Comparison of ENCODE assay signal across 19 cellular contexts in the genomic region with DNA sequence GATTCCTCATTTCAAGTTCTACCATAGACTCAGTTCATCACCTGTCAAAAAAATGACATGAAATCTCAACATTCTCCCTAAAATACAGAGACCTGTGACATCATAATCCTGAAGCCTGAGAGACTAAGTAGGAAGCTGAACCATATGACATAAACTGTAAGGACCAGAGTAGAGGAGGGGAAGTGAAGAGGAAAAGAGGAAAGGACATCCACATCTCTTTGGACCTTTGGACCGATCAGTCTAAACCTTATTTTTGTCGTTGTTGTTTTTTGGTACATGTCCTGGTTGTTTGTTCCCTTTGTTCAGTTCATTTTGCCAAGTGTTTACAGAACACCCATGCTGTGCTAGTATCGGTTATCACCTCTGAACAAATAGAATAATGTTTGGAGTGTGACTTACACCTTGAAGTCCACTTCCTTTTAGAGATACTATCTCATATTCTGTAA. TPM values are rescaled to one million over a fixed set of nuclear protein-coding genes. Genes with fewer than 3 reads are reported as not detected.
DNase-seq lines count a peak whose midpoint lies in the region; ATAC-seq and TF ChIP-seq lines count a peak whose summit lies in the region.
"Had no signal": no experiment of that assay in that cellular context is flagged by ENCODE, and none has a peak within 500 bp of the region (broad histone marks: within the 10 kb centered on the region; RNA-seq: fewer than 3 reads in every experiment).

No MANE protein-coding gene starts in this region.

- no peaks in the 10 kb centered on the region for H3K9me3 ChIP-seq in smooth muscle cell (replicated peaks; ENCODE audit: low read depth)
- H3K9me3 ChIP-seq: BLaER1, heart left ventricle had no signal

- ATAC-seq in left lobe of liver: peak; percentile 6
- no peak for ATAC-seq in GM19328 (IDR thresholded peaks at IDR 0.05; ENCODE audit: unreplicated experiment)
- no peak for ATAC-seq in activated naive CD8-positive, alpha-beta T cell treated with anti-CD3 and anti-CD28 coated beads, Interleukin-2, amount 50 U/mL, for 24 hours
- ATAC-seq: esophagus mucosa, heart left ventricle had no signal

- peaks cover 19% of the 10 kb centered on the region for H3K9me3 Mint-ChIP-seq in activated naive CD8-positive, alpha-beta T cell treated with anti-CD3 and anti-CD28 coated beads, Interleukin-2, amount 50 U/mL, for 24 hours

- H3K27ac Mint-ChIP-seq in activated naive CD8-positive, alpha-beta T cell treated with anti-CD3 and anti-CD28 coated beads, Interleukin-2, amount 50 U/mL, for 24 hours: no peak overlapping the region
- H3K27ac Mint-ChIP-seq: activated T-helper 2 cell treated with anti-CD3 and anti-CD28 coated beads, Interferon-gamma antibody, Interleukin-2, Interleukin-4, amounts not matched to agents 10 μg/mL and 5 μg/mL and 100 μg/mL, durations not matched to agents 14 hours and 24 hours and 36 hours had no signal

- no peaks in the 10 kb centered on the region for H4K20me1 ChIP-seq in smooth muscle cell (ENCODE audit: low read depth)
- H4K20me1 ChIP-seq: BLaER1 had no signal

- H3K27me3 Mint-ChIP-seq in activated naive CD8-positive, alpha-beta T cell treated with anti-CD3 and anti-CD28 coated beads, Interleukin-2, amount 50 U/mL, for 24 hours: no peaks in the 10 kb centered on the region

- WGBS in smooth muscle cell (ENCODE audit: low lambda C conversion rate): 93% methylated on average over 3 of the region's 3 CpGs

- H3K4me3 Mint-ChIP-seq in activated naive CD8-positive, alpha-beta T cell treated with anti-CD3 and anti-CD28 coated beads, Interleukin-2, amount 50 U/mL, for 24 hours: no peak overlapping the region

- no peaks in the 10 kb centered on the region for H3K36me3 Mint-ChIP-seq in activated naive CD8-positive, alpha-beta T cell treated with anti-CD3 and anti-CD28 coated beads, Interleukin-2, amount 50 U/mL, for 24 hours (ENCODE audit: low read depth)

- peaks cover 16% of the 10 kb centered on the region for H3F3A ChIP-seq in smooth muscle cell (ENCODE audit: low read depth)

- H3K4me1 ChIP-seq in smooth muscle cell (ENCODE audit: low read depth): peaks cover 11% of the 10 kb centered on the region
- H3K4me1 ChIP-seq: BLaER1 had no signal

- no peaks in the 10 kb centered on the region for H3K27me3 ChIP-seq in smooth muscle cell (ENCODE audit: low read depth)
- H3K27me3 ChIP-seq: BLaER1, heart left ventricle had no signal

- no peak overlapping the region for H3K4me2 ChIP-seq in smooth muscle cell
- H3K4me2 ChIP-seq: BLaER1, KMS-11 had no signal

- H3K9ac ChIP-seq in smooth muscle cell (ENCODE audit: low read depth): no peak overlapping the region
- H3K9ac ChIP-seq: BLaER1, KMS-11 had no signal

- no peak overlapping the region for H2AFZ ChIP-seq in smooth muscle cell (ENCODE audit: low read depth)

- H3K4me1 Mint-ChIP-seq in activated naive CD8-positive, alpha-beta T cell treated with anti-CD3 and anti-CD28 coated beads, Interleukin-2, amount 50 U/mL, for 24 hours: no peaks in the 10 kb centered on the region

- peaks cover 52% of the 10 kb centered on the region for H3K79me2 ChIP-seq in smooth muscle cell (ENCODE audit: low read depth)

- no peak overlapping the region for H3K4me3 ChIP-seq in smooth muscle cell
- H3K4me3 ChIP-seq: BLaER1, heart left ventricle had no signal

- H3K27ac ChIP-seq in VCaP: peak overlapping the region; percentile 94
- peak overlapping the region; percentile 98 for H3K27ac ChIP-seq in smooth muscle cell (ENCODE audit: low read depth)
- H3K27ac ChIP-seq: BLaER1, HL-60, KMS-11, WERI-Rb-1 had no signal

- no peaks in the 10 kb centered on the region for H3K36me3 ChIP-seq in smooth muscle cell (ENCODE audit: low read depth)
- H3K36me3 ChIP-seq: BLaER1, WERI-Rb-1 had no signal

- TF ChIP-seq CTCF in VCaP (conservative IDR thresholded peaks at IDR 0.05) (no peak), smooth muscle cell (IDR thresholded peaks at IDR 0.05; ENCODE audit: borderline replicate concordance, insufficient read depth, poor library complexity, severe bottlenecking) (no peak)

- peak; percentile 59 for DNase-seq in HT-29 (ENCODE audit: low spot score)
- no peak for DNase-seq in left lobe of liver (ENCODE audit: low spot score)
- no peak for DNase-seq in smooth muscle cell (lab: John Stamatoyannopoulos, UW; ENCODE audit: unreplicated experiment)
- DNase-seq in NCI-H1694 treated with DMSO at 0.1 percent for 48 hours (lab: John Stamatoyannopoulos, UW): no peak
- no peak for DNase-seq in hippocampal formation (lab: John Stamatoyannopoulos, UW)
- no peak for DNase-seq in activated naive CD8-positive, alpha-beta T cell treated with anti-CD3 and anti-CD28 coated beads, Interleukin-2, amount 50 U/mL, for 24 hours
- DNase-seq: activated CD8-positive, alpha-beta memory T cell treated with anti-CD3 and anti-CD28 coated beads for 24 hours; amygdala; heart left ventricle; kidney; NCI-H1417; WERI-Rb-1 had no signal

RNA-seq across cellular contexts. Expression of gene LURAP1L, which starts 41.9 kb away (rescaled TPM):
- 26.8 and 27.0 TPM in 2 replicates for total RNA-seq in HT-29 (2014; rRNA removed; shearing (Covaris generic))
- 12.7 TPM for total RNA-seq in left lobe of liver
- 24.6 and 27.6 TPM in 2 replicates for total RNA-seq in smooth muscle cell
- polyA plus RNA-seq in smooth muscle cell: 22.8 and 25.5 TPM in 2 replicates
- total RNA-seq: activated T-helper 2 cell treated with anti-CD3 and anti-CD28 coated beads, Interferon-gamma antibody, Interleukin-2, Interleukin-4, amounts not matched to agents 10 μg/mL and 5 μg/mL and 100 μg/mL, durations not matched to agents 14 hours and 24 hours and 36 hours had no signal
